ENCODE assay signal across 1 cellular context in genomic region chr14:33932526-33933292, GRCh38.
TF ChIP-seq lines count a peak whose summit lies in the region.

No MANE protein-coding gene starts in this region.

TF ChIP-seq in HEK293, 187 proteins besides CTCF, POLR2A, EP300 and RAD21 (continued from another document and continues in another):
- TF ChIP-seq HIC1 (tag by site-specific recombination; IDR thresholded peaks at IDR 0.05): no peak
- no peak for TF ChIP-seq AEBP2 (tag by site-specific recombination; IDR thresholded peaks at IDR 0.05; ENCODE audit: borderline replicate concordance)
- TF ChIP-seq ZNF585B (tag by site-specific recombination; IDR thresholded peaks at IDR 0.05): no peak
- TF ChIP-seq ZNF37A (tag by site-specific recombination; IDR thresholded peaks at IDR 0.05): no peak
- no peak for TF ChIP-seq TCF7L2 (IDR thresholded peaks at IDR 0.05; ENCODE audit: borderline replicate concordance, low read depth, low read length)
- TF ChIP-seq ZNF513 (tag by site-specific recombination; IDR thresholded peaks at IDR 0.05): no peak
- no peak for TF ChIP-seq REPIN1 (tag by site-specific recombination; IDR thresholded peaks at IDR 0.05; ENCODE audit: low read depth)
- TF ChIP-seq PATZ1 (tag by site-specific recombination; IDR thresholded peaks at IDR 0.05): peak; percentile 44; the same call in 1 of the 2 replicates
- TF ChIP-seq ZNF146 (tag by site-specific recombination; IDR thresholded peaks at IDR 0.05): no peak
- no peak for TF ChIP-seq ZNF560 (tag by site-specific recombination; IDR thresholded peaks at IDR 0.05; ENCODE audit: borderline replicate concordance)
- TF ChIP-seq ZNF654 (tag by site-specific recombination; IDR thresholded peaks at IDR 0.05; ENCODE audit: low read depth): no peak
- TF ChIP-seq HOXC10 (CRISPR knock-in tag; IDR thresholded peaks at IDR 0.05): no peak
- no peak for TF ChIP-seq ZFHX2 (tag by site-specific recombination; conservative IDR thresholded peaks at IDR 0.05)
- no peak for TF ChIP-seq ZNF174 (tag by site-specific recombination; IDR thresholded peaks at IDR 0.05)
- TF ChIP-seq ZBTB8A (tag by site-specific recombination; IDR thresholded peaks at IDR 0.05): no peak
- TF ChIP-seq GFI1B (tag by site-specific recombination; IDR thresholded peaks at IDR 0.05): no peak
- no peak for TF ChIP-seq ZNF292 (tag by site-specific recombination; IDR thresholded peaks at IDR 0.05; ENCODE audit: borderline replicate concordance, low read depth)
- TF ChIP-seq ZNF791 (tag by site-specific recombination; IDR thresholded peaks at IDR 0.05): no peak
- no peak for TF ChIP-seq ZNF26 (tag by site-specific recombination; IDR thresholded peaks at IDR 0.05)
- TF ChIP-seq ZNF624 (tag by site-specific recombination; IDR thresholded peaks at IDR 0.05): no peak
- TF ChIP-seq ZNF394 (tag by site-specific recombination; IDR thresholded peaks at IDR 0.05; ENCODE audit: borderline replicate concordance): peak; percentile 34; the same call in 1 of the 2 replicates
- peak; percentile 70 for TF ChIP-seq PRDM6 (tag by site-specific recombination; IDR thresholded peaks at IDR 0.05)
- no peak for TF ChIP-seq ZBTB7A (tag by site-specific recombination; IDR thresholded peaks at IDR 0.05; ENCODE audit: low read depth)
- no peak for TF ChIP-seq WT1 (tag by site-specific recombination; IDR thresholded peaks at IDR 0.05)
- TF ChIP-seq ZFP69B (tag by site-specific recombination; IDR thresholded peaks at IDR 0.05): no peak
- no peak for TF ChIP-seq ZNF423 (tag by site-specific recombination; IDR thresholded peaks at IDR 0.05)
- TF ChIP-seq EGR2 (tag by site-specific recombination; IDR thresholded peaks at IDR 0.05; ENCODE audit: low read depth): no peak
- no peak for TF ChIP-seq ZBTB49 (tag by site-specific recombination; IDR thresholded peaks at IDR 0.05; ENCODE audit: low read depth)
- no peak for TF ChIP-seq ZNF670 (tag by site-specific recombination; IDR thresholded peaks at IDR 0.05; ENCODE audit: low read depth)
- no peak for TF ChIP-seq ZBTB48 (tag by site-specific recombination; IDR thresholded peaks at IDR 0.05)
- TF ChIP-seq ZNF202 (tag by site-specific recombination; IDR thresholded peaks at IDR 0.05; ENCODE audit: borderline replicate concordance): no peak
- TF ChIP-seq GLI2 (tag by site-specific recombination; IDR thresholded peaks at IDR 0.05; ENCODE audit: borderline replicate concordance, low read depth): no peak
- no peak for TF ChIP-seq KLF1 (tag by site-specific recombination; IDR thresholded peaks at IDR 0.05)
- TF ChIP-seq ZNF747 (tag by site-specific recombination; IDR thresholded peaks at IDR 0.05): no peak
- peak; percentile 86 for TF ChIP-seq SP7 (tag by site-specific recombination; IDR thresholded peaks at IDR 0.05)
- no peak for TF ChIP-seq HOXA7 (CRISPR knock-in tag; IDR thresholded peaks at IDR 0.05; ENCODE audit: borderline replicate concordance)
- 0 out of 2 replicates have a peak, but pooled peaks have one; percentile 45 for TF ChIP-seq KLF8 (tag by site-specific recombination; IDR thresholded peaks at IDR 0.05)
- TF ChIP-seq KLF9 (tag by site-specific recombination; IDR thresholded peaks at IDR 0.05; ENCODE audit: low read depth): no peak
- no peak for TF ChIP-seq ZNF707 (tag by site-specific recombination; IDR thresholded peaks at IDR 0.05)
- no peak for TF ChIP-seq ZNF664 (tag by site-specific recombination; IDR thresholded peaks at IDR 0.05)
- TF ChIP-seq ZNF658 (tag by site-specific recombination; IDR thresholded peaks at IDR 0.05): no peak
- peak; percentile 69 for TF ChIP-seq ZNF366 (tag by site-specific recombination; conservative IDR thresholded peaks at IDR 0.05)
- TF ChIP-seq YY2 (tag by site-specific recombination; IDR thresholded peaks at IDR 0.05): no peak
- no peak for TF ChIP-seq ZNF510 (tag by site-specific recombination; IDR thresholded peaks at IDR 0.05; ENCODE audit: insufficient replicate concordance)
- no peak for TF ChIP-seq ZSCAN18 (tag by site-specific recombination; IDR thresholded peaks at IDR 0.05)
- TF ChIP-seq ZNF121 (tag by site-specific recombination; IDR thresholded peaks at IDR 0.05): no peak
- no peak for TF ChIP-seq ZNF350 (tag by site-specific recombination; IDR thresholded peaks at IDR 0.05)
- no peak for TF ChIP-seq ZNF596 (tag by site-specific recombination; IDR thresholded peaks at IDR 0.05)
- no peak for TF ChIP-seq ZNF169 (tag by site-specific recombination; IDR thresholded peaks at IDR 0.05)
- TF ChIP-seq ZNF701 (tag by site-specific recombination; IDR thresholded peaks at IDR 0.05): no peak
- no peak for TF ChIP-seq ZNF785 (tag by site-specific recombination; IDR thresholded peaks at IDR 0.05)
- TF ChIP-seq ZNF580 (tag by site-specific recombination; IDR thresholded peaks at IDR 0.05): no peak
- TF ChIP-seq MZF1 (tag by site-specific recombination; IDR thresholded peaks at IDR 0.05; ENCODE audit: borderline replicate concordance): peak; percentile 72; the same call in 1 of the 2 replicates
- no peak for TF ChIP-seq ZNF488 (tag by site-specific recombination; IDR thresholded peaks at IDR 0.05)
- TF ChIP-seq ZNF266 (tag by site-specific recombination; IDR thresholded peaks at IDR 0.05; ENCODE audit: low read depth): no peak
- TF ChIP-seq MYNN (tag by site-specific recombination; IDR thresholded peaks at IDR 0.05; ENCODE audit: borderline replicate concordance): no peak
- TF ChIP-seq ZNF48 (tag by site-specific recombination; IDR thresholded peaks at IDR 0.05): no peak
- no peak for TF ChIP-seq ZNF114 (tag by site-specific recombination; IDR thresholded peaks at IDR 0.05)
- TF ChIP-seq TRIM28 (IDR thresholded peaks at IDR 0.05; ENCODE audit: borderline replicate concordance, low read length): 0 out of 2 replicates have a peak, but pooled peaks have one; percentile 31
